In the genomic region with DNA sequence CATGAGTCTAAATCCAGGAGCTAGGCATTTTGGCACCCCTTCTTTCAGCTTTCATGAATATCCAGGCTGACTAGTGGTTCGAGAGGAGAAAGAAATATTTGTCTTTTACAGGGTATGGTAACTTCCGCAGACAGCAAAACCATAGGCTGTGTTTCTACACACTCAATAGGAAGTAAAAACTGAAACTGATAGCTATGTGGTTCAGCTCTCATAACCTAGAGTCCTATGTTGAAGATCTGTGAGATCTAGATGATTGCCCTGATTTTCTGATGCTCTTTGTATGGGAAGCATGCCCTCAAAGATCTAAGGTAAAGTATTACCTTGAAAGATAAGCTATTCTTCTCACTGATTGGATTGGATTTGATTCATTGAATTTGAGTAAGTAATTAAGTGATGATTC, we compare ENCODE assay signal across 10 cellular contexts.
DNase-seq lines count a peak whose midpoint lies in the region; ATAC-seq and TF ChIP-seq lines count a peak whose summit lies in the region.
"Had no signal": no experiment of that assay in that cellular context is flagged by ENCODE, and none has a peak within 500 bp of the region (broad histone marks: within the 10 kb centered on the region; RNA-seq: fewer than 3 reads in every experiment).

No MANE protein-coding gene starts in this region.

- DNase-seq in DND-41 (no peak), NCI-H146 (lab: John Stamatoyannopoulos, UW) (no peak), EL (no peak), Right ventricle myocardium inferior (ENCODE audit: missing footprints) (no peak), NCI-H1694 (lab: John Stamatoyannopoulos, UW) (no peak)
- DNase-seq: KG1; stimulated activated CD8-positive, alpha-beta memory T cell treated with anti-CD3 and anti-CD28 coated beads, Interleukin-4, amount 100 ng/mL, for 48 hours had no signal

- H3K4me3 ChIP-seq in DND-41 (ENCODE audit: low read depth in 1 of 2, low read length in 2 of 2), result no peak overlapping the region
- peak overlapping the region; percentile 55 for H3K4me3 ChIP-seq in OCI-LY3 (ENCODE audit: low read length)

- H3K9ac ChIP-seq in DND-41 (ENCODE audit: low read depth, low read length) (no peak overlapping the region), OCI-LY3 (ENCODE audit: low read length) (no peak overlapping the region)

- intact Hi-C loops in Right ventricle myocardium inferior (cut with DNase I), result no loop called here

- H4K20me1 ChIP-seq in DND-41 (ENCODE audit: insufficient read depth, low read length), result no peaks in the 10 kb centered on the region
- no peaks in the 10 kb centered on the region for H4K20me1 ChIP-seq in OCI-LY3 (ENCODE audit: insufficient read depth, low read length)

- TF ChIP-seq CTCF in DND-41 (IDR thresholded peaks at IDR 0.05; ENCODE audit: borderline replicate concordance, extremely low read depth, low read length, poor library complexity, severe bottlenecking) (no peak), OCI-LY3 (IDR thresholded peaks at IDR 0.05; ENCODE audit: low read depth, low read length) (no peak)

- H3K36me3 ChIP-seq in DND-41 (ENCODE audit: insufficient read depth, low read length), result no peaks in the 10 kb centered on the region
- no peaks in the 10 kb centered on the region for H3K36me3 ChIP-seq in OCI-LY3 (replicated peaks; ENCODE audit: low read depth, low read length)

- H2AFZ ChIP-seq in DND-41 (ENCODE audit: low read depth, low read length) (no peak overlapping the region), OCI-LY3 (ENCODE audit: low read depth, low read length) (no peak overlapping the region)

- ATAC-seq in DND-41 (ENCODE audit: insufficient read depth, low read depth) (peak; percentile 58; the same call in 2 of the 3 replicates), GM19035 (IDR thresholded peaks at IDR 0.05; ENCODE audit: unreplicated experiment) (peak; percentile 99), HG02884 (IDR thresholded peaks at IDR 0.05; ENCODE audit: unreplicated experiment) (peak; percentile 100), Right ventricle myocardium inferior (no peak)

- H3K4me1 ChIP-seq in DND-41 (ENCODE audit: insufficient read depth, low read length) (no peaks in the 10 kb centered on the region), OCI-LY3 (ENCODE audit: low read length) (peaks cover 18% of the 10 kb centered on the region)

- H3K27ac ChIP-seq in DND-41 (ENCODE audit: low read length) (no peak overlapping the region), OCI-LY3 (ENCODE audit: low read length) (no peak overlapping the region)

- H3K4me2 ChIP-seq in DND-41 (ENCODE audit: insufficient read depth, low read length) (no peak overlapping the region), OCI-LY3 (ENCODE audit: low read length) (peak overlapping the region; percentile 75)

- H3K27me3 ChIP-seq in DND-41 (ENCODE audit: insufficient read depth, low read length, poor library complexity) (no peaks in the 10 kb centered on the region), OCI-LY3 (ENCODE audit: low read depth, low read length) (peaks cover 36% of the 10 kb centered on the region)

- H3K9me3 ChIP-seq in DND-41 (ENCODE audit: insufficient read depth, low read length, severe bottlenecking) (no peaks in the 10 kb centered on the region), OCI-LY3 (ENCODE audit: insufficient read depth, low read length) (no peaks in the 10 kb centered on the region)

- H3K79me2 ChIP-seq in DND-41 (ENCODE audit: insufficient read depth, low read length), result no peaks in the 10 kb centered on the region
- H3K79me2 ChIP-seq in OCI-LY3 (ENCODE audit: low read length), result no peaks in the 10 kb centered on the region
